ENCODE assay signal across 11 cellular contexts in the genomic region with DNA sequence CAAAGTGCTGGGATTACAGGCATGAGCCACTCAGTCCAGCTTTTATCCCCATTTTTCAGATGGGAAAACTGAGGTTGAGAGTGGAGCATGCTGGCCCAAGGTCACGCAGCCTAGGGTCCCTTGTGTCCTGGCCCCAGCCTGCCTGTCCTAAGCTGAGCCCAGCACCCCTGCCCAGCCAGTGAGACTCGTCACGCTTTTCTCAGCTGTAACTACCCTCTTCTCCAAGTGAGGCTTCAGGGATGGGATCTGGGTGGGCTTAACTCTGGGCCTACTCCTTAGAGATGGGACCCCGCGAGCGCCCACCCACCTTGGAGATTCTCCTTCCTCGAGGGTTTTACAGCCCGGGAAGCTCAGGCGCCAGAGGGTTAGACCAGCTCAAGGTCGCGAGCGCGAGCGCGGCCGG. TPM values are rescaled to one million over a fixed set of nuclear protein-coding genes. Genes with fewer than 3 reads are reported as not detected.
DNase-seq lines count a peak whose midpoint lies in the region; ATAC-seq lines count a peak whose summit lies in the region.
"Had no signal": no experiment of that assay in that cellular context is flagged by ENCODE, and none has a peak within 500 bp of the region (broad histone marks: within the 10 kb centered on the region; RNA-seq: fewer than 3 reads in every experiment).

No MANE protein-coding gene starts in this region.

- no peaks in the 10 kb centered on the region for H3K9me3 ChIP-seq in iPS-18c (ENCODE audit: control insufficient read depth, insufficient read depth, low read length)
- H3K9me3 ChIP-seq in skeletal muscle satellite cell (replicated peaks; ENCODE audit: low read length), result no peaks in the 10 kb centered on the region
- H3K9me3 ChIP-seq: HAP-1 had no signal

- H3K9me3 Mint-ChIP-seq in T-cell, result no peaks in the 10 kb centered on the region
- no peaks in the 10 kb centered on the region for H3K9me3 Mint-ChIP-seq in activated CD4-positive, alpha-beta T cell treated with anti-CD3 and anti-CD28 coated beads for 36 hours (ENCODE audit: low read depth)

- intact Hi-C loops in activated CD4-positive, alpha-beta T cell treated with anti-CD3 and anti-CD28 coated beads for 36 hours (cut with DNase I, micrococcal nuclease), result no loop called here

- DNase-seq in DMS53 (lab: John Stamatoyannopoulos, UW) (peak; percentile 51), DMS53 treated with DMSO at 0.1 percent for 48 hours (lab: John Stamatoyannopoulos, UW; ENCODE audit: unreplicated experiment) (no peak), T-cell (no peak), NCI-H82 (lab: John Stamatoyannopoulos, UW) (no peak)
- no peak for DNase-seq in activated CD4-positive, CD25-positive, alpha-beta regulatory T cell (lab: John Stamatoyannopoulos, UW)
- no peak for DNase-seq in activated CD4-positive, alpha-beta T cell treated with anti-CD3 and anti-CD28 coated beads for 36 hours
- DNase-seq: activated gamma-delta T cell, occipital lobe had no signal

- H3K36me3 ChIP-seq in skeletal muscle satellite cell (ENCODE audit: insufficient read depth, low read length), result peaks cover 8% of the 10 kb centered on the region

- H3K4me3 ChIP-seq in iPS-18c (ENCODE audit: insufficient read depth, low read depth, low read length) (peak overlapping the region; percentile 63; the same call in 1 of the 2 replicates), skeletal muscle satellite cell (ENCODE audit: low read length) (no peak overlapping the region)

- peak overlapping the region; percentile 69 for H3K4me2 ChIP-seq in skeletal muscle satellite cell (ENCODE audit: low read length)

- no peak for ATAC-seq in T-cell (replicated peaks in 1 of 4)
- ATAC-seq in activated CD4-positive, alpha-beta T cell treated with anti-CD3 and anti-CD28 coated beads for 36 hours, result no peak

- peak overlapping the region; percentile 84 to 93 (median 89) for H3K4me3 Mint-ChIP-seq in T-cell
- H3K4me3 Mint-ChIP-seq in activated CD4-positive, alpha-beta T cell treated with anti-CD3 and anti-CD28 coated beads for 36 hours, result no peak overlapping the region

- CTCF ChIA-PET in T-cell (lab: Charles Lee), result interaction anchor here in 1 of 2 donors (0.6 to 1.1 kb wide), 2 partner anchors 10 to 20 kb away, joined by 4 read pairs; no protein-coding TSS in a partner anchor
- CTCF ChIA-PET in activated CD4-positive, alpha-beta T cell treated with anti-CD3 and anti-CD28 coated beads for 36 hours (lab: Charles Lee), result interaction anchor here (0.6 to 4.6 kb wide), 6 partner anchors 9 to 344 kb away, joined by 3 to 23 read pairs (median 5); no protein-coding TSS in a partner anchor

- no peaks in the 10 kb centered on the region for H3K36me3 Mint-ChIP-seq in T-cell
- peaks cover 8% of the 10 kb centered on the region for H3K36me3 Mint-ChIP-seq in activated CD4-positive, alpha-beta T cell treated with anti-CD3 and anti-CD28 coated beads for 36 hours (ENCODE audit: low read depth)

- peaks cover 36% of the 10 kb centered on the region for H3K27me3 ChIP-seq in skeletal muscle satellite cell (ENCODE audit: control insufficient read depth, insufficient read depth, low read length)

- no peak overlapping the region for H3K9ac ChIP-seq in skeletal muscle satellite cell (ENCODE audit: low read depth, low read length)

- peaks cover 28 to 46% (median 37%) of the 10 kb centered on the region in 3 donors for H3K4me1 Mint-ChIP-seq in T-cell
- H3K4me1 Mint-ChIP-seq in activated CD4-positive, alpha-beta T cell treated with anti-CD3 and anti-CD28 coated beads for 36 hours, result peaks cover 22% of the 10 kb centered on the region

- peaks cover 15% of the 10 kb centered on the region for H3K4me1 ChIP-seq in skeletal muscle satellite cell (ENCODE audit: control insufficient read depth, insufficient read depth, low read length)

- H3K27me3 Mint-ChIP-seq in T-cell, result peaks cover 12 to 21% of the 10 kb centered on the region in 2 donors
- peaks cover 8% of the 10 kb centered on the region for H3K27me3 Mint-ChIP-seq in activated CD4-positive, alpha-beta T cell treated with anti-CD3 and anti-CD28 coated beads for 36 hours

- POLR2A ChIA-PET in T-cell (lab: Charles Lee), result interaction anchor here in 1 of 2 donors (0.6 to 0.9 kb wide), 2 partner anchors 21 to 1512 kb away, joined by 3 to 6 read pairs; no protein-coding TSS in a partner anchor
- POLR2A ChIA-PET in activated CD4-positive, alpha-beta T cell treated with anti-CD3 and anti-CD28 coated beads for 36 hours (lab: Charles Lee), result interaction anchor here (0.6 to 1.3 kb wide), 2 partner anchors 21 to 1338 kb away, joined by 3 read pairs; no protein-coding TSS in a partner anchor

- peak overlapping the region in 1 of 2 donors; percentile 49 for H3K27ac Mint-ChIP-seq in T-cell
- no peak overlapping the region for H3K27ac Mint-ChIP-seq in activated CD4-positive, alpha-beta T cell treated with anti-CD3 and anti-CD28 coated beads for 36 hours

RNA-seq across cellular contexts. Expression of gene TMEM151A, which starts 0.4 kb away (rescaled TPM):
- under 1 TPM in 4 of 5 donors, not detected in 1; 0.19 to 0.33 (median 0.23) TPM for total RNA-seq in T-cell
- total RNA-seq in skeletal muscle satellite cell (2012; rRNA removed), result 0.22 TPM in 1 of 2 replicates, not detected in the other
- total RNA-seq in activated CD4-positive, alpha-beta T cell treated with anti-CD3 and anti-CD28 coated beads for 36 hours, result not detected

RNA-seq across cellular contexts. Expression of gene YIF1A, which starts 2.4 kb away (rescaled TPM):
- 10 to 100 TPM; 24.5 to 63.3 (median 56.9) TPM for total RNA-seq in T-cell
- 181 and 287 TPM in 2 replicates for total RNA-seq in skeletal muscle satellite cell (2012; rRNA removed)
- 10 to 100 TPM; 47.5 to 49.8 TPM for total RNA-seq in activated CD4-positive, alpha-beta T cell treated with anti-CD3 and anti-CD28 coated beads for 36 hours

RNA-seq across cellular contexts. Expression of gene CNIH2, which starts 13.3 kb away (rescaled TPM):
- total RNA-seq in T-cell, result 1 to 10 TPM; 1.9 to 9.9 (median 2.7) TPM
- total RNA-seq in skeletal muscle satellite cell (2012; rRNA removed), result 1.3 TPM in 1 of 2 replicates, not detected in the other
- total RNA-seq in activated CD4-positive, alpha-beta T cell treated with anti-CD3 and anti-CD28 coated beads for 36 hours, result 1 to 10 TPM; 1.3 to 1.6 TPM

RNA-seq across cellular contexts. Expression of gene RAB1B, which starts 22.9 kb away (rescaled TPM):
- 10 to 100 TPM; 60.7 to 98.8 (median 95.2) TPM for total RNA-seq in T-cell
- total RNA-seq in skeletal muscle satellite cell (2012; rRNA removed), result 77.3 and 92.0 TPM in 2 replicates
- 100 to 1,000 TPM; 114 to 147 TPM for total RNA-seq in activated CD4-positive, alpha-beta T cell treated with anti-CD3 and anti-CD28 coated beads for 36 hours

RNA-seq across cellular contexts. Expression of gene CD248, which starts 25.5 kb away (rescaled TPM):
- 10 to 100 TPM in 2 of 5 donors, 1 to 10 TPM in 3; 2.5 to 14.7 (median 8.7) TPM for total RNA-seq in T-cell
- 138 and 141 TPM in 2 replicates for total RNA-seq in skeletal muscle satellite cell (2012; rRNA removed)
- total RNA-seq in activated CD4-positive, alpha-beta T cell treated with anti-CD3 and anti-CD28 coated beads for 36 hours, result under 1 TPM; 0.23 to 0.26 TPM
